In the genomic region with DNA sequence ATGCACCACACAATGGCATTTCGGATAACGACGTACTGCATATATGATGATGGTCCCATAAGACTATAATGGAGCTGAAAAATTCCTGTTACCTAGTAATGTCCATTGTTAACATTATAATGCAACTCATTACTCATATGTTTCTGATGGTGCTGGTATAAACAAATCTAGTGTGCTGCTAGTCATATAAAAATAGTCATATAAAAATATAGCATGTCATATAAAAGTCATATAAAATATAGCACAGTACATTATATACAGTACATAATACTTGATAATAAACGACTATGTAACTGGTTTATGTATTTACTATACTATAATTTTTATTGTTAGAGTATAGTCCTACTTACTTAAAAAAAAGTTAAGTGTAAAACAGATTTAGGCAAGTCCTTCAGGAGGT, we compare ENCODE assay signal across 2 cellular contexts.
TF ChIP-seq lines count a peak whose summit lies in the region.

No MANE protein-coding gene starts in this region.

TF ChIP-seq in liver, 16 proteins besides CTCF, POLR2A, EP300 and RAD21:
- TF ChIP-seq HNF4G (IDR thresholded peaks at IDR 0.05) (no peak), FOXA2 (IDR thresholded peaks at IDR 0.05) (no peak)
TF ChIP-seq in liver: peak in this region for 0.

TF ChIP-seq in HepG2, 621 proteins besides CTCF, POLR2A, EP300 and RAD21:
- TF ChIP-seq FOSL1 (CRISPR knock-in tag; IDR thresholded peaks at IDR 0.05; ENCODE audit: borderline replicate concordance) (no peak), ZNF20 (CRISPR knock-in tag; IDR thresholded peaks at IDR 0.05) (no peak), PAF1 (CRISPR knock-in tag; IDR thresholded peaks at IDR 0.05) (no peak), ZNF138 (CRISPR knock-in tag; IDR thresholded peaks at IDR 0.05; ENCODE audit: low read depth) (no peak), JUNB (CRISPR knock-in tag; IDR thresholded peaks at IDR 0.05; ENCODE audit: borderline replicate concordance) (no peak), PHF8 (CRISPR knock-in tag; IDR thresholded peaks at IDR 0.05) (no peak), MAX (IDR thresholded peaks at IDR 0.05) (no peak), ZMYM2 (CRISPR knock-in tag; IDR thresholded peaks at IDR 0.05) (no peak), ZNF124 (CRISPR knock-in tag; IDR thresholded peaks at IDR 0.05) (no peak), KDM5A (IDR thresholded peaks at IDR 0.05; ENCODE audit: borderline replicate concordance, low read length) (no peak), CCAR2 (optimal IDR thresholded peaks at IDR 0.05; ENCODE audit: low read depth, low read length) (no peak), MYC (CRISPR knock-in tag; IDR thresholded peaks at IDR 0.05; ENCODE audit: borderline replicate concordance) (no peak), BRD4 (CRISPR knock-in tag; IDR thresholded peaks at IDR 0.05) (no peak)
- TF ChIP-seq, protein P1, sequence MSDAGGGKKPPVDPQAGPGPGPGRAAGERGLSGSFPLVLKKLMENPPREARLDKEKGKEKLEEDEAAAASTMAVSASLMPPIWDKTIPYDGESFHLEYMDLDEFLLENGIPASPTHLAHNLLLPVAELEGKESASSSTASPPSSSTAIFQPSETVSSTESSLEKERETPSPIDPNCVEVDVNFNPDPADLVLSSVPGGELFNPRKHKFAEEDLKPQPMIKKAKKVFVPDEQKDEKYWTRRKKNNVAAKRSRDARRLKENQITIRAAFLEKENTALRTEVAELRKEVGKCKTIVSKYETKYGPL (CRISPR knock-in tag; IDR thresholded peaks at IDR 0.05): no peak
